Comparison of ENCODE assay signal across 20 cellular contexts in the genomic region with DNA sequence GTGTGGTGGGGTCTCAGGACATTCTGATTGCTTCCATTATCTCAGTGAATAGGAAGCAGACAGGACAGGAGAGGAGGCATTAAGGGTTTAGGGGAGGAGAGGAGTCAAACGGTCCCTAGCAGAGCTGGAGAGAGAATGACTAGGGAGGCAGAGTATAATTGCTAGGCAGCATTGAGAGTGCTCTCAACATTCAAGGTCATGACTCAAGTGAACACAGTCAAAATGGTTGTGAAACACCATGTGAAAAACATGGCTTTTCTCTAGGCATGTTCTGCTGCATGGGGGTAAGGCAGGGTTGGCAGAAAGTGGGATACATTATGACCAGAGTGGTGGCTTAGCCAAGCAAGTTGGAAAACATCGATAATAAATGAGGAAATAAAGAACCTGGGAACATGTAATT. TPM values are rescaled to one million over a fixed set of nuclear protein-coding genes. Genes with fewer than 3 reads are reported as not detected.
A peak's percentile ranks its signal among the peaks of the same experiment; 100 is the strongest.
DNase-seq lines count a peak whose midpoint lies in the region; ATAC-seq and TF ChIP-seq lines count a peak whose summit lies in the region.
"Had no signal": no experiment of that assay in that cellular context is flagged by ENCODE, and none has a peak within 500 bp of the region (broad histone marks: within the 10 kb centered on the region; RNA-seq: fewer than 3 reads in every experiment).

No MANE protein-coding gene starts in this region.

- no peaks in the 10 kb centered on the region for H3K79me2 ChIP-seq in mesendoderm (ENCODE audit: control insufficient read depth, insufficient read depth, low read length)

- no peak overlapping the region for H3K9ac ChIP-seq in mesendoderm (ENCODE audit: low read length)

- H3K27ac ChIP-seq in RWPE2 (ENCODE audit: poor library complexity, severe bottlenecking) (peak overlapping the region; percentile 99), foreskin keratinocyte (peak overlapping the region; percentile 98), mesendoderm (ENCODE audit: low read depth, low read length) (no peak overlapping the region)
- H3K27ac ChIP-seq: stomach had no signal

- no peak overlapping the region for H2BK120ac ChIP-seq in mesendoderm (ENCODE audit: low read depth, low read length)

- H3K9me3 ChIP-seq in RWPE2 (ENCODE audit: severe bottlenecking) = no peaks in the 10 kb centered on the region
- H3K9me3 ChIP-seq: stomach had no signal

- H3K4me3 Mint-ChIP-seq in stimulated activated naive CD8-positive, alpha-beta T cell treated with anti-CD3 and anti-CD28 coated beads, Interleukin-15, amount 100 ng/mL, for 72 hours = no peak overlapping the region
- H3K4me3 Mint-ChIP-seq: activated naive CD4-positive, alpha-beta T cell treated with anti-CD3 and anti-CD28 coated beads, Interleukin-2, amount 50 U/mL, for 24 hours; brain had no signal

- H3K4ac ChIP-seq in mesendoderm (ENCODE audit: low read depth, low read length) = no peak overlapping the region

- peaks cover 0 to 6% of the 10 kb centered on the region in 2 donors for H3K9me3 Mint-ChIP-seq in stimulated activated naive CD8-positive, alpha-beta T cell treated with anti-CD3 and anti-CD28 coated beads, Interleukin-15, amount 100 ng/mL, for 72 hours
- H3K9me3 Mint-ChIP-seq: activated naive CD4-positive, alpha-beta T cell treated with anti-CD3 and anti-CD28 coated beads, Interleukin-2, amount 50 U/mL, for 24 hours; brain had no signal

- H3K27me3 Mint-ChIP-seq in stimulated activated naive CD8-positive, alpha-beta T cell treated with anti-CD3 and anti-CD28 coated beads, Interleukin-15, amount 100 ng/mL, for 72 hours = peaks cover 13% of the 10 kb centered on the region
- H3K27me3 Mint-ChIP-seq: activated naive CD4-positive, alpha-beta T cell treated with anti-CD3 and anti-CD28 coated beads, Interleukin-2, amount 50 U/mL, for 24 hours; brain had no signal

- H3K18ac ChIP-seq in mesendoderm (ENCODE audit: low read length) = no peak overlapping the region

- no peaks in the 10 kb centered on the region for H3K27me3 ChIP-seq in RWPE2 (ENCODE audit: insufficient read depth, poor library complexity, severe bottlenecking)
- H3K27me3 ChIP-seq in foreskin keratinocyte = no peaks in the 10 kb centered on the region
- H3K27me3 ChIP-seq in mesendoderm (ENCODE audit: insufficient read depth, low read length, poor library complexity) = no peaks in the 10 kb centered on the region
- H3K27me3 ChIP-seq: stomach had no signal

- H3K4me3 ChIP-seq in RWPE2 (ENCODE audit: severe bottlenecking) (no peak overlapping the region), mesendoderm (ENCODE audit: low read length) (no peak overlapping the region)
- H3K4me3 ChIP-seq: stomach had no signal

- H3K4me2 ChIP-seq in mesendoderm (ENCODE audit: low read length) = no peak overlapping the region

- no peak overlapping the region for H3K56ac ChIP-seq in mesendoderm (ENCODE audit: low read length)

- no peaks in the 10 kb centered on the region for H3K4me1 Mint-ChIP-seq in stimulated activated naive CD8-positive, alpha-beta T cell treated with anti-CD3 and anti-CD28 coated beads, Interleukin-15, amount 100 ng/mL, for 72 hours
- H3K4me1 Mint-ChIP-seq: activated naive CD4-positive, alpha-beta T cell treated with anti-CD3 and anti-CD28 coated beads, Interleukin-2, amount 50 U/mL, for 24 hours had no signal

- no peak overlapping the region for H2BK5ac ChIP-seq in mesendoderm (ENCODE audit: low read length)

- H2BK15ac ChIP-seq in mesendoderm (replicated peaks; ENCODE audit: low read depth) = no peak overlapping the region

- no peak overlapping the region for H4K5ac ChIP-seq in mesendoderm (ENCODE audit: low read length)

- H3K23ac ChIP-seq in mesendoderm (ENCODE audit: low read length) = no peak overlapping the region

- no CpG with 5 or more reads among the region's 2 CpGs for WGBS in mesendoderm (ENCODE audit: extremely low coverage, insufficient coverage, low lambda C conversion rate)

- H3K79me1 ChIP-seq in mesendoderm (ENCODE audit: low read length) = no peaks in the 10 kb centered on the region

- H4K8ac ChIP-seq in mesendoderm (ENCODE audit: low read depth, low read length) = no peak overlapping the region

- TF ChIP-seq CTCF in RWPE2 (IDR thresholded peaks at IDR 0.05; ENCODE audit: poor library complexity, severe bottlenecking) (no peak), foreskin keratinocyte (conservative IDR thresholded peaks at IDR 0.05) (no peak)

- H3K36me3 ChIP-seq in RWPE2 (ENCODE audit: low read depth) (no peaks in the 10 kb centered on the region), mesendoderm (ENCODE audit: control insufficient read depth, insufficient read depth, low read length) (no peaks in the 10 kb centered on the region)
- H3K36me3 ChIP-seq: stomach had no signal

- peak; percentile 42 for ATAC-seq in stimulated activated naive CD8-positive, alpha-beta T cell treated with anti-CD3 and anti-CD28 coated beads, Interleukin-15, amount 100 ng/mL, for 72 hours
- no peak for ATAC-seq in stimulated activated naive CD8-positive, alpha-beta T cell treated with anti-CD3 and anti-CD28 coated beads, Interleukin-15, Interleukin-2, amounts not matched to agents 100 U/mL and 50 U/mL, for 24 hours
- ATAC-seq in RWPE2 (ENCODE audit: low read depth) = no peak
- ATAC-seq in foreskin keratinocyte = no peak
- ATAC-seq: esophagus mucosa, left cardiac atrium had no signal

- DNase-seq in stimulated activated naive CD8-positive, alpha-beta T cell treated with anti-CD3 and anti-CD28 coated beads, Interleukin-15, amount 100 ng/mL, for 72 hours = no peak
- DNase-seq in stimulated activated naive CD8-positive, alpha-beta T cell treated with anti-CD3 and anti-CD28 coated beads, Interleukin-15, Interleukin-2, amounts not matched to agents 100 U/mL and 50 U/mL, for 24 hours = no peak
- DNase-seq in RWPE2 (ENCODE audit: low spot score) (no peak), foreskin keratinocyte (no peak), kidney glomerular epithelial cell (lab: John Stamatoyannopoulos, UW) (no peak), DMS153 treated with DMSO at 0.1 percent for 48 hours (lab: John Stamatoyannopoulos, UW; ENCODE audit: unreplicated experiment) (no peak), mesendoderm (no peak), NCI-H748 treated with DMSO at 0.1 percent for 48 hours (lab: John Stamatoyannopoulos, UW) (no peak)
- DNase-seq: EL, hypothalamus, left cardiac atrium, NCI-H187 treated with DMSO at 0.1 percent for 48 hours, NCI-H524 treated with DMSO at 0.1 percent for 48 hours, OCI-M1, stomach, T-helper 9 cell had no signal

- H3K4me1 ChIP-seq in RWPE2 (ENCODE audit: insufficient read depth, poor library complexity, severe bottlenecking) = peaks cover 13% of the 10 kb centered on the region
- H3K4me1 ChIP-seq in foreskin keratinocyte = peaks cover 20% of the 10 kb centered on the region
- H3K4me1 ChIP-seq in mesendoderm (ENCODE audit: control insufficient read depth, low read depth, low read length) = no peaks in the 10 kb centered on the region

- H2AK5ac ChIP-seq in mesendoderm (ENCODE audit: low read length) = no peak overlapping the region

- H3K27ac Mint-ChIP-seq in stimulated activated naive CD8-positive, alpha-beta T cell treated with anti-CD3 and anti-CD28 coated beads, Interleukin-15, amount 100 ng/mL, for 72 hours = no peak overlapping the region
- H3K27ac Mint-ChIP-seq: activated naive CD4-positive, alpha-beta T cell treated with anti-CD3 and anti-CD28 coated beads, Interleukin-2, amount 50 U/mL, for 24 hours; brain had no signal

RNA-seq across cellular contexts. Expression of a gene that starts 19.5 kb away (rescaled TPM):
- 9.7 and 11.3 TPM in 2 replicates for total RNA-seq in foreskin keratinocyte
- 3.3 and 3.6 TPM in 2 replicates for polyA plus RNA-seq in foreskin keratinocyte
- 0.03 TPM for polyA plus RNA-seq in mesendoderm (2013, experiment 1 of 2)
- 0.04 TPM for polyA plus RNA-seq in mesendoderm (2013, experiment 2 of 2)
- total RNA-seq: SK-MEL-5 had no signal
